ENCODE assay signal across 1 cellular context in genomic region chr1:183178490-183178889, GRCh38.
TF ChIP-seq lines count a peak whose summit lies in the region.

No MANE protein-coding gene starts in this region.

TF ChIP-seq in WTC11, 78 proteins besides CTCF, POLR2A, EP300 and RAD21 (continued from another document):
- no peak for TF ChIP-seq ZNF532 (CRISPR knock-in tag; IDR thresholded peaks at IDR 0.05; ENCODE audit: borderline replicate concordance)
- no peak for TF ChIP-seq USF1 (CRISPR knock-in tag; IDR thresholded peaks at IDR 0.05)
- TF ChIP-seq MLX (CRISPR knock-in tag; IDR thresholded peaks at IDR 0.05) = no peak
- TF ChIP-seq ESRRA (CRISPR knock-in tag; IDR thresholded peaks at IDR 0.05; ENCODE audit: borderline replicate concordance) = no peak
- TF ChIP-seq FOXP4 (CRISPR knock-in tag; IDR thresholded peaks at IDR 0.05) = no peak
- TF ChIP-seq AR (CRISPR knock-in tag; IDR thresholded peaks at IDR 0.05) = no peak
- TF ChIP-seq ZNF232 (CRISPR knock-in tag; IDR thresholded peaks at IDR 0.05) = no peak
- no peak for TF ChIP-seq CREM (CRISPR knock-in tag; IDR thresholded peaks at IDR 0.05)
- no peak for TF ChIP-seq OVOL2 (CRISPR knock-in tag; IDR thresholded peaks at IDR 0.05; ENCODE audit: borderline replicate concordance)
TF ChIP-seq in WTC11: peak in this region for 0.
